Comparison of ENCODE assay signal across 8 cellular contexts in genomic region chr15:81274932-81275341, GRCh38. TPM values are rescaled to one million over a fixed set of nuclear protein-coding genes. Genes with fewer than 3 reads are reported as not detected.
A peak's percentile ranks its signal among the peaks of the same experiment; 100 is the strongest.
DNase-seq lines count a peak whose midpoint lies in the region; ATAC-seq and TF ChIP-seq lines count a peak whose summit lies in the region.

No MANE protein-coding gene starts in this region.

- BruUV-seq in Caco-2 (replicated peaks; lab: Mats Ljungman, UMichigan) (no TSS peak), OCI-LY7 (replicated peaks; lab: Mats Ljungman, UMichigan) (no TSS peak)

- H3K4me2 ChIP-seq in OCI-LY7 (ENCODE audit: low read length): peak overlapping the region; percentile 29; the same call in 1 of the 2 replicates

- no peaks in the 10 kb centered on the region for H3K36me3 ChIP-seq in Caco-2 (ENCODE audit: control insufficient read depth, insufficient read depth, low read length)
- H3K36me3 ChIP-seq in OCI-LY7 (ENCODE audit: insufficient read depth, low read length): peaks cover 6% of the 10 kb centered on the region; the same call in 1 of the 2 replicates

- H3K9me3 ChIP-seq in Caco-2 (no peaks in the 10 kb centered on the region), OCI-LY7 (ENCODE audit: low read length) (peaks cover 28% of the 10 kb centered on the region)

- intact Hi-C loops in Caco-2 (cut with micrococcal nuclease; ENCODE audit: unreplicated experiment): loop anchor here (1.0 to 5.0 kb wide), 4 partner anchors 47 to 205 kb away; partner anchors contain the start of gene STARD5
- intact Hi-C loops in OCI-LY7 (cut with micrococcal nuclease; ENCODE audit: unreplicated experiment): loop anchor here (1.0 to 2.0 kb wide), 4 partner anchors 19 to 206 kb away; no protein-coding TSS in a partner anchor

- no peaks in the 10 kb centered on the region for H3K4me1 Mint-ChIP-seq in Caco-2 (ENCODE audit: low read depth, unreplicated experiment)
- no peaks in the 10 kb centered on the region for H3K4me1 Mint-ChIP-seq in nephron
- peaks cover 35% of the 10 kb centered on the region for H3K4me1 Mint-ChIP-seq in stimulated activated naive CD8-positive, alpha-beta T cell treated with anti-CD3 and anti-CD28 coated beads, Interleukin-15, Interleukin-2, amounts not matched to agents 100 ng/mL and 50 ng/mL, for 24 hours (ENCODE audit: low read depth)

- peaks cover 10% of the 10 kb centered on the region for H3K9me3 Mint-ChIP-seq in Caco-2 (ENCODE audit: unreplicated experiment)
- H3K9me3 Mint-ChIP-seq in nephron: peaks cover 23% of the 10 kb centered on the region
- peaks cover 13% of the 10 kb centered on the region for H3K9me3 Mint-ChIP-seq in stimulated activated naive CD8-positive, alpha-beta T cell treated with anti-CD3 and anti-CD28 coated beads, Interleukin-15, Interleukin-2, amounts not matched to agents 100 ng/mL and 50 ng/mL, for 24 hours

- TF ChIP-seq CTCF in Caco-2 (IDR thresholded peaks at IDR 0.05; ENCODE audit: insufficient read depth in 1 of 2, low read depth in 1 of 2, low read length in 1 of 2, severe bottlenecking in 1 of 2, unreplicated experiment in 1 of 2) (peak; percentile 76 to 85), OCI-LY7 (conservative IDR thresholded peaks at IDR 0.05; ENCODE audit: low read length) (peak; percentile 84), nephron (IDR thresholded peaks at IDR 0.05; ENCODE audit: unreplicated experiment in 3 of 3) (peak; percentile 57 to 74 (median 67))

- H2AFZ ChIP-seq in OCI-LY7 (ENCODE audit: low read length): peak overlapping the region; percentile 63; the same call in 1 of the 2 replicates

- no peak overlapping the region for H3K27ac ChIP-seq in OCI-LY7 (ENCODE audit: low read depth, low read length, poor library complexity, severe bottlenecking)

- no peaks in the 10 kb centered on the region for H4K20me1 ChIP-seq in OCI-LY7 (ENCODE audit: insufficient read depth, low read length)

- H3K36me3 Mint-ChIP-seq in Caco-2 (ENCODE audit: insufficient read depth, unreplicated experiment) (no peaks in the 10 kb centered on the region), nephron (ENCODE audit: low read depth) (peaks cover 4% of the 10 kb centered on the region)
- H3K36me3 Mint-ChIP-seq in stimulated activated naive CD8-positive, alpha-beta T cell treated with anti-CD3 and anti-CD28 coated beads, Interleukin-15, Interleukin-2, amounts not matched to agents 100 ng/mL and 50 ng/mL, for 24 hours (ENCODE audit: low read depth): peaks cover 19% of the 10 kb centered on the region

- DNase-seq in Caco-2 (peak; percentile 57 to 68), HT-29 (ENCODE audit: low spot score) (peak; percentile 93), OCI-LY7 (ENCODE audit: low spot score) (peak; percentile 89), activated T-cell treated with anti-CD3 and anti-CD28 coated beads for 4 hours (peak; percentile 87), fibroblast of gingiva (ENCODE audit: low read depth) (peak; percentile 65)

- no peaks in the 10 kb centered on the region for H3K9me2 ChIP-seq in OCI-LY7 (ENCODE audit: insufficient read depth, low read length)

- H3K4me1 ChIP-seq in Caco-2: no peaks in the 10 kb centered on the region
- peaks cover 10% of the 10 kb centered on the region for H3K4me1 ChIP-seq in OCI-LY7 (ENCODE audit: insufficient read depth, low read length, poor library complexity, severe bottlenecking)

- H3K27me3 ChIP-seq in Caco-2 (replicated peaks; ENCODE audit: control insufficient read depth, insufficient read depth, low read length): no peaks in the 10 kb centered on the region

- CTCF ChIA-PET in Caco-2 (lab: Charles Lee): interaction anchor here (0.7 to 2.1 kb wide), 6 partner anchors 9 to 136 kb away, joined by 3 to 9 read pairs (median 4); no protein-coding TSS in a partner anchor
- CTCF ChIA-PET in OCI-LY7 (lab: Charles Lee; ENCODE audit: unreplicated experiment): interaction anchor here (0.6 to 1.6 kb wide), 7 partner anchors 9 to 63 kb away, joined by 3 to 7 read pairs (median 4); no protein-coding TSS in a partner anchor

- peak; percentile 93 for ATAC-seq in GM21360 (IDR thresholded peaks at IDR 0.05; ENCODE audit: unreplicated experiment)

- H3K4me3 Mint-ChIP-seq in Caco-2 (ENCODE audit: unreplicated experiment) (no peak overlapping the region), nephron (no peak overlapping the region)
- H3K4me3 Mint-ChIP-seq in stimulated activated naive CD8-positive, alpha-beta T cell treated with anti-CD3 and anti-CD28 coated beads, Interleukin-15, Interleukin-2, amounts not matched to agents 100 ng/mL and 50 ng/mL, for 24 hours: no peak overlapping the region

- H3K27me3 Mint-ChIP-seq in Caco-2 (ENCODE audit: insufficient read depth, unreplicated experiment) (peaks cover 9% of the 10 kb centered on the region), nephron (ENCODE audit: low read depth) (peaks cover 16% of the 10 kb centered on the region)
- no peaks in the 10 kb centered on the region for H3K27me3 Mint-ChIP-seq in stimulated activated naive CD8-positive, alpha-beta T cell treated with anti-CD3 and anti-CD28 coated beads, Interleukin-15, Interleukin-2, amounts not matched to agents 100 ng/mL and 50 ng/mL, for 24 hours

- no peak overlapping the region for H3K4me3 ChIP-seq in Caco-2 (ENCODE audit: low read depth, low read length)
- no peak overlapping the region for H3K4me3 ChIP-seq in OCI-LY7 (ENCODE audit: low read depth, low read length, poor library complexity, severe bottlenecking)

- H3K27ac Mint-ChIP-seq in Caco-2 (ENCODE audit: unreplicated experiment) (no peak overlapping the region), nephron (peak overlapping the region in 2 of 3 experiments; percentile 3 to 16)
- H3K27ac Mint-ChIP-seq in stimulated activated naive CD8-positive, alpha-beta T cell treated with anti-CD3 and anti-CD28 coated beads, Interleukin-15, Interleukin-2, amounts not matched to agents 100 ng/mL and 50 ng/mL, for 24 hours: peak overlapping the region; percentile 41

- POLR2A ChIA-PET in Caco-2 (lab: Charles Lee): no interaction called here
- POLR2A ChIA-PET in OCI-LY7 (lab: Charles Lee): interaction anchor here (0.6 to 1.5 kb wide), 6 partner anchors 9 to 994 kb away, joined by 3 to 6 read pairs (median 4); no protein-coding TSS in a partner anchor

- no peaks in the 10 kb centered on the region for H3K79me2 ChIP-seq in OCI-LY7 (ENCODE audit: insufficient read depth, low read depth, low read length)

RNA-seq across cellular contexts. Expression of gene STARD5, which starts 49.0 kb away (rescaled TPM):
- total RNA-seq in Caco-2 (2022) (1.0 and 1.3 TPM in 2 replicates), OCI-LY7 (2022) (6.5 and 8.3 TPM in 2 replicates)
- 0.31 and 1.3 TPM in 2 replicates for total RNA-seq in HT-29 (2014; rRNA removed; shearing (Covaris generic))
- total RNA-seq in OCI-LY7 (2014; rRNA removed; shearing (Covaris generic)): 12.4 and 20.3 TPM in 2 replicates
